34 cellular contexts compared by ENCODE assay signal in the genomic region with DNA sequence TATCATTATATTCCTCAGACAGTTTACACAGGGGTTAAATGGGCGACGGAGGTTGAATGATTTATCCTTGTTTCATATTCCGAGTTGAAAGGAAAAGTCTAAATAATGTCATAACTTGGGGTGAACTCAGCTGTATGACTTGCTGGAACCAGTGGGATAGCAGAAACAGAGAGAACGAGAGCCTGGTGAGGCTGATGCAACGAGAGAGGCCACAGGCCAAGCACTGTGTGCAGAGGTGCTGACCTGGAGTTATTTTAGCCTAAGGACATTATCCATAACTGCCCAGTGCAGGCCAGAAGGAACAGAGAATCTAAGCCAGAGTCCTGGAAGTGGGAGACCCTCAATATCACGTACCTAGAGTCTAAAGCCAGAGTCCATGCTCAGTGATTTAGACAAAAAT.
DNase-seq lines count a peak whose midpoint lies in the region; ATAC-seq and TF ChIP-seq lines count a peak whose summit lies in the region.
"Had no signal": no experiment of that assay in that cellular context is flagged by ENCODE, and none has a peak within 500 bp of the region (broad histone marks: within the 10 kb centered on the region; RNA-seq: fewer than 3 reads in every experiment).

No MANE protein-coding gene starts in this region.

- H3K27me3 Mint-ChIP-seq in Calu3 (ENCODE audit: unreplicated experiment) = peaks cover 31% of the 10 kb centered on the region
- H3K27me3 Mint-ChIP-seq: activated CD4-positive, alpha-beta T cell treated with anti-CD3 and anti-CD28 coated beads, Interleukin-2, amount 10 ng/mL, durations not matched to agents 7 days and 5 days; CD4-positive, CD25-positive, alpha-beta regulatory T cell had no signal

- H3K4me1 Mint-ChIP-seq in Calu3 (ENCODE audit: low read depth, unreplicated experiment) = no peaks in the 10 kb centered on the region
- H3K4me1 Mint-ChIP-seq: activated CD4-positive, alpha-beta T cell treated with anti-CD3 and anti-CD28 coated beads, Interleukin-2, amount 10 ng/mL, durations not matched to agents 7 days and 5 days; activated naive CD4-positive, alpha-beta T cell treated with anti-CD3 and anti-CD28 coated beads, Interleukin-2, amount 50 U/mL, for 24 hours; CD4-positive, CD25-positive, alpha-beta regulatory T cell; stimulated activated effector memory CD8-positive, alpha-beta T cell treated with anti-CD3 and anti-CD28 coated beads, Interleukin-12 subunit alpha, Interleukin-12 subunit beta, amount 100 ng/mL, for 72 hours had no signal

- H3K9me3 Mint-ChIP-seq in Calu3 (ENCODE audit: low read depth, unreplicated experiment) = no peaks in the 10 kb centered on the region
- H3K9me3 Mint-ChIP-seq: activated CD4-positive, alpha-beta T cell treated with anti-CD3 and anti-CD28 coated beads, Interleukin-2, amount 10 ng/mL, durations not matched to agents 7 days and 5 days; activated naive CD4-positive, alpha-beta T cell treated with anti-CD3 and anti-CD28 coated beads, Interleukin-2, amount 50 U/mL, for 24 hours; effector memory CD8-positive, alpha-beta T cell; neural crest cell; stimulated activated effector memory CD8-positive, alpha-beta T cell treated with anti-CD3 and anti-CD28 coated beads, Interleukin-12 subunit alpha, Interleukin-12 subunit beta, amount 100 ng/mL, for 72 hours had no signal

- ATAC-seq in Right ventricle myocardium superior (ENCODE audit: poor library complexity) (peak; percentile 81), left cardiac atrium (peak; percentile 56 to 86), sciatic nerve (peak; percentile 95)
- ATAC-seq: A549; effector memory CD8-positive, alpha-beta T cell; left colon; stimulated activated effector memory CD8-positive, alpha-beta T cell treated with anti-CD3 and anti-CD28 coated beads, Interleukin-12 subunit alpha, Interleukin-12 subunit beta, amount 100 ng/mL, for 72 hours had no signal

- H3K36me3 ChIP-seq in right atrium auricular region = no peaks in the 10 kb centered on the region
- H3K36me3 ChIP-seq: colonic mucosa, esophagus squamous epithelium, SJCRH30, upper lobe of left lung, WERI-Rb-1 had no signal

- H3K27ac ChIP-seq in right atrium auricular region = no peak overlapping the region
- H3K27ac ChIP-seq: A549, colonic mucosa, SJCRH30, upper lobe of left lung, WERI-Rb-1 had no signal

- H3K36me3 Mint-ChIP-seq in Calu3 (ENCODE audit: insufficient read depth, unreplicated experiment) = no peaks in the 10 kb centered on the region
- H3K36me3 Mint-ChIP-seq: activated naive CD4-positive, alpha-beta T cell treated with anti-CD3 and anti-CD28 coated beads, Interleukin-2, amount 50 U/mL, for 24 hours; CD4-positive, CD25-positive, alpha-beta regulatory T cell; stimulated activated effector memory CD8-positive, alpha-beta T cell treated with anti-CD3 and anti-CD28 coated beads, Interleukin-12 subunit alpha, Interleukin-12 subunit beta, amount 100 ng/mL, for 72 hours had no signal

- CTCF ChIA-PET in Calu3 (lab: Charles Lee) = no interaction called here

- H3K27me3 ChIP-seq in right atrium auricular region = no peaks in the 10 kb centered on the region
- H3K27me3 ChIP-seq: colonic mucosa, esophagus squamous epithelium, SJCRH30, upper lobe of left lung had no signal

- TF ChIP-seq CTCF in right atrium auricular region (IDR thresholded peaks at IDR 0.05) (no peak), Calu3 (IDR thresholded peaks at IDR 0.05; ENCODE audit: unreplicated experiment) (no peak)

- no peak overlapping the region for H3K27ac Mint-ChIP-seq in Calu3 (ENCODE audit: unreplicated experiment)
- H3K27ac Mint-ChIP-seq: activated CD4-positive, alpha-beta T cell treated with anti-CD3 and anti-CD28 coated beads, Interleukin-2, amount 10 ng/mL, durations not matched to agents 7 days and 5 days; activated naive CD4-positive, alpha-beta T cell treated with anti-CD3 and anti-CD28 coated beads, Interleukin-2, amount 50 U/mL, for 24 hours; CD4-positive, CD25-positive, alpha-beta regulatory T cell; effector memory CD8-positive, alpha-beta T cell; stimulated activated effector memory CD8-positive, alpha-beta T cell treated with anti-CD3 and anti-CD28 coated beads, Interleukin-12 subunit alpha, Interleukin-12 subunit beta, amount 100 ng/mL, for 72 hours had no signal

- peaks cover 0 to 15% of the 10 kb centered on the region in 2 donors for H3K9me3 ChIP-seq in right atrium auricular region
- H3K9me3 ChIP-seq: A549, colonic mucosa, esophagus squamous epithelium, SJCRH30, upper lobe of left lung had no signal

- H3K4me3 Mint-ChIP-seq in Calu3 (ENCODE audit: low read depth, unreplicated experiment) = no peak overlapping the region
- H3K4me3 Mint-ChIP-seq: activated CD4-positive, alpha-beta T cell treated with anti-CD3 and anti-CD28 coated beads, Interleukin-2, amount 10 ng/mL, durations not matched to agents 7 days and 5 days; activated naive CD4-positive, alpha-beta T cell treated with anti-CD3 and anti-CD28 coated beads, Interleukin-2, amount 50 U/mL, for 24 hours; CD4-positive, CD25-positive, alpha-beta regulatory T cell; effector memory CD8-positive, alpha-beta T cell; neural crest cell; stimulated activated effector memory CD8-positive, alpha-beta T cell treated with anti-CD3 and anti-CD28 coated beads, Interleukin-12 subunit alpha, Interleukin-12 subunit beta, amount 100 ng/mL, for 72 hours had no signal

- DNase-seq in Right ventricle myocardium superior = peak; percentile 46
- no peak for DNase-seq in right atrium auricular region (ENCODE audit: low spot score)
- DNase-seq in left cardiac atrium = no peak
- DNase-seq in sciatic nerve (ENCODE audit: low spot score) = no peak
- no peak for DNase-seq in Calu3
- DNase-seq in NCI-H524 treated with DMSO at 0.1 percent for 48 hours (lab: John Stamatoyannopoulos, UW) = no peak
- DNase-seq in UCSD-AML1 (lab: John Stamatoyannopoulos, UW; ENCODE audit: unreplicated experiment) = no peak
- no peak for DNase-seq in T-helper 1 cell
- DNase-seq: activated CD4-positive, alpha-beta T cell treated with anti-CD3 and anti-CD28 coated beads, Interleukin-2, amount 10 ng/mL, durations not matched to agents 7 days and 5 days; amygdala; CD4-positive, CD25-positive, alpha-beta regulatory T cell; colonic mucosa; DND-41; effector memory CD8-positive, alpha-beta T cell; esophagus squamous epithelium; foreskin melanocyte; GF-D8; HCEC 1CT; hypothalamus; Karpas-422; left colon; mesenchymal stem cell; NCI-H1436; NCI-H2081 treated with DMSO at 0.1 percent for 48 hours; NCI-H748 treated with DMSO at 0.1 percent for 48 hours; SJCRH30; SW 1271; T1000; upper lobe of left lung; WERI-Rb-1 had no signal

- no peak overlapping the region for H3K4me3 ChIP-seq in right atrium auricular region
- H3K4me3 ChIP-seq: A549, colonic mucosa, esophagus squamous epithelium, SJCRH30, upper lobe of left lung had no signal

- intact Hi-C loops in Right ventricle myocardium superior (cut with DNase I) = no loop called here
- intact Hi-C loops in left cardiac atrium (cut with DNase I) = no loop called here
- intact Hi-C loops in sciatic nerve (cut with DNase I) = no loop called here
- intact Hi-C loops in Calu3 (cut with micrococcal nuclease; ENCODE audit: unreplicated experiment) = no loop called here

- H3K4me1 ChIP-seq in right atrium auricular region = peaks cover 0 to 15% of the 10 kb centered on the region in 2 donors
- H3K4me1 ChIP-seq: A549, colonic mucosa, SJCRH30, upper lobe of left lung had no signal

- BruUV-seq in Calu3 (replicated peaks; lab: Mats Ljungman, UMichigan) = no TSS peak
